8 cellular contexts compared by ENCODE assay signal in genomic region chr10:96229568-96230030, GRCh38. TPM values are rescaled to one million over a fixed set of nuclear protein-coding genes. Genes with fewer than 3 reads are reported as not detected.
DNase-seq lines count a peak whose midpoint lies in the region; ATAC-seq and TF ChIP-seq lines count a peak whose summit lies in the region.

No MANE protein-coding gene starts in this region.

- H3K27me3 ChIP-seq in neural progenitor cell: no peaks in the 10 kb centered on the region

- no peak overlapping the region for H3K4me2 ChIP-seq in neural progenitor cell

- no peaks in the 10 kb centered on the region for H3K36me3 ChIP-seq in neural progenitor cell

- no peak overlapping the region for H3K27ac ChIP-seq in neural progenitor cell

- DNase-seq in DMS114 treated with DMSO at 0.1 percent for 48 hours (lab: John Stamatoyannopoulos, UW; ENCODE audit: unreplicated experiment) (peak; percentile 41), OCI-M2 (lab: John Stamatoyannopoulos, UW; ENCODE audit: unreplicated experiment) (peak; percentile 18), fibroblast of gingiva (ENCODE audit: low read depth) (peak; percentile 68), neural progenitor cell (ENCODE audit: low spot score) (peak; percentile 91)
- peak; percentile 70 for DNase-seq in activated T-cell treated with anti-CD3 and anti-CD28 coated beads, Interleukin-2, amount 50 U/mL, for 1 hour
- DNase-seq in stimulated activated naive CD8-positive, alpha-beta T cell treated with anti-CD3 and anti-CD28 coated beads, Interleukin-15, amount 100 ng/mL, for 72 hours: peak; percentile 65 to 75

- H3K36me3 Mint-ChIP-seq in neural progenitor cell: no peaks in the 10 kb centered on the region

- no peaks in the 10 kb centered on the region for H3F3A ChIP-seq in neural progenitor cell (ENCODE audit: low read depth)

- H3K9me3 Mint-ChIP-seq in neural progenitor cell: no peaks in the 10 kb centered on the region
- no peaks in the 10 kb centered on the region for H3K9me3 Mint-ChIP-seq in stimulated activated naive CD8-positive, alpha-beta T cell treated with anti-CD3 and anti-CD28 coated beads, Interleukin-15, amount 100 ng/mL, for 72 hours

- peak overlapping the region; percentile 16 for H3K4me3 Mint-ChIP-seq in neural progenitor cell
- H3K4me3 Mint-ChIP-seq in stimulated activated naive CD8-positive, alpha-beta T cell treated with anti-CD3 and anti-CD28 coated beads, Interleukin-15, amount 100 ng/mL, for 72 hours: no peak overlapping the region

- no peaks in the 10 kb centered on the region for H3K79me2 ChIP-seq in neural progenitor cell (ENCODE audit: low read depth)

- no peak overlapping the region for H3K27ac Mint-ChIP-seq in neural progenitor cell
- H3K27ac Mint-ChIP-seq in stimulated activated naive CD8-positive, alpha-beta T cell treated with anti-CD3 and anti-CD28 coated beads, Interleukin-15, amount 100 ng/mL, for 72 hours: no peak overlapping the region

- TF ChIP-seq CTCF in neural progenitor cell (IDR thresholded peaks at IDR 0.05): peak; percentile 89

- no peaks in the 10 kb centered on the region for H3K4me1 ChIP-seq in neural progenitor cell

- H3K9ac ChIP-seq in neural progenitor cell: no peak overlapping the region

- peaks cover 4% of the 10 kb centered on the region for H3K4me1 Mint-ChIP-seq in neural progenitor cell
- H3K4me1 Mint-ChIP-seq in stimulated activated naive CD8-positive, alpha-beta T cell treated with anti-CD3 and anti-CD28 coated beads, Interleukin-15, amount 100 ng/mL, for 72 hours: no peaks in the 10 kb centered on the region

- H3K27me3 Mint-ChIP-seq in neural progenitor cell (ENCODE audit: insufficient read depth, low read depth): peaks cover 8% of the 10 kb centered on the region
- H3K27me3 Mint-ChIP-seq in stimulated activated naive CD8-positive, alpha-beta T cell treated with anti-CD3 and anti-CD28 coated beads, Interleukin-15, amount 100 ng/mL, for 72 hours: no peaks in the 10 kb centered on the region

- H4K20me1 ChIP-seq in neural progenitor cell (ENCODE audit: low read depth): no peaks in the 10 kb centered on the region

- H3K9me3 ChIP-seq in neural progenitor cell (ENCODE audit: low read depth): no peaks in the 10 kb centered on the region

- H3K4me3 ChIP-seq in neural progenitor cell: no peak overlapping the region

- peak overlapping the region; percentile 28 for H2AFZ ChIP-seq in neural progenitor cell (replicated peaks)

- peak; percentile 49 for ATAC-seq in HG02759 (IDR thresholded peaks at IDR 0.05; ENCODE audit: unreplicated experiment)
- peak; percentile 83 for ATAC-seq in stimulated activated naive CD8-positive, alpha-beta T cell treated with anti-CD3 and anti-CD28 coated beads, Interleukin-15, amount 100 ng/mL, for 72 hours
- ATAC-seq in GM19324 (IDR thresholded peaks at IDR 0.05; ENCODE audit: low FRiP score, unreplicated experiment): no peak

RNA-seq across cellular contexts. Expression of gene BLNK, which starts 41.8 kb away (rescaled TPM):
- total RNA-seq in neural progenitor cell (ENCODE audit: low replicate concordance): not detected in 2 replicates

Comparison
In these comparisons a context has a peak if more than half of its experiments do, and no peak if none do; other contexts are left out.
1. DNase-seq: peak in every context shown above with its lines; median percentile 91 in neural progenitor cell; 70 in activated T-cell treated with anti-CD3 and anti-CD28 coated beads, Interleukin-2, amount 50 U/mL, for 1 hour; 70 in stimulated activated naive CD8-positive, alpha-beta T cell treated with anti-CD3 and anti-CD28 coated beads, Interleukin-15, amount 100 ng/mL, for 72 hours; 68 in fibroblast of gingiva; 41 in DMS114 treated with DMSO at 0.1 percent for 48 hours; 18 in OCI-M2.